In the genomic region with DNA sequence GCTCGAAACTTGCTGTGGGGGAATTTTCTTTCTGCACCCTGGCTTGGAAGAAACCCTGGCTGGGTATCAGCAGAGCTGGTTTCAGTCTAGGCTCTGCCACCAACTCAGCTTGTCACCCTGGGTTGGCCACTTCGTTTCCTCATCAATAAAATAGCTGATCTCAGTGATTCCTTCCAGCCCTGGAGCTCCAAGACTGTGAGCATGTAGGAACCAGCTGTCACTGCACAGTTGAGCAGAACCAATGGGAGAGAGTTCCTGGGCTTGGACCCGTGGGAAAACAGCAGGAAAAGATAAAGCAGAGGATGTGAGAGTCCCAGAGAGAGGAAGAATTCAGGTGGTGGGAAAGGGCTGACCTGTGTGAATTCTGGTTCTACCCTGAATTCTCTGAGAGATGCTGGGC, we compare ENCODE assay signal across 16 cellular contexts. TPM values are rescaled to one million over a fixed set of nuclear protein-coding genes. Genes with fewer than 3 reads are reported as not detected.
A peak's percentile ranks its signal among the peaks of the same experiment; 100 is the strongest.
DNase-seq lines count a peak whose midpoint lies in the region; ATAC-seq and TF ChIP-seq lines count a peak whose summit lies in the region.
"Had no signal": no experiment of that assay in that cellular context is flagged by ENCODE, and none has a peak within 500 bp of the region (broad histone marks: within the 10 kb centered on the region; RNA-seq: fewer than 3 reads in every experiment).

No MANE protein-coding gene starts in this region.

- H3K36me3 ChIP-seq in GM23338 (ENCODE audit: insufficient read depth) (no peaks in the 10 kb centered on the region), KMS-11 (ENCODE audit: insufficient read depth) (no peaks in the 10 kb centered on the region), neural progenitor cell (no peaks in the 10 kb centered on the region)
- H3K36me3 ChIP-seq: HAP-1 had no signal

- peak overlapping the region; percentile 32; the same call in 1 of the 2 replicates for H2AFZ ChIP-seq in GM23338
- H2AFZ ChIP-seq in KMS-11 (ENCODE audit: low read depth) = peak overlapping the region; percentile 63
- no peak overlapping the region for H2AFZ ChIP-seq in neural progenitor cell (replicated peaks)

- H3K4me1 Mint-ChIP-seq in GM23338 = no peaks in the 10 kb centered on the region
- H3K4me1 Mint-ChIP-seq in glutamatergic neuron (ENCODE audit: low read depth, unreplicated experiment) = peaks cover 26% of the 10 kb centered on the region
- H3K4me1 Mint-ChIP-seq in neural progenitor cell = no peaks in the 10 kb centered on the region
- H3K4me1 Mint-ChIP-seq: B cell, IgD-negative memory B cell had no signal

- H3K4me3 Mint-ChIP-seq in GM23338 (no peak overlapping the region), glutamatergic neuron (ENCODE audit: unreplicated experiment) (no peak overlapping the region), neural progenitor cell (no peak overlapping the region)
- H3K4me3 Mint-ChIP-seq: B cell; CD4-positive, alpha-beta T cell; IgD-negative memory B cell had no signal

- H3K79me2 ChIP-seq in GM23338 (replicated peaks; ENCODE audit: insufficient read depth) (no peaks in the 10 kb centered on the region), KMS-11 (ENCODE audit: insufficient read depth, low read depth) (no peaks in the 10 kb centered on the region), neural progenitor cell (ENCODE audit: low read depth) (no peaks in the 10 kb centered on the region)

- no peak for DNase-seq in GM23338 (ENCODE audit: low spot score)
- no peak for DNase-seq in glutamatergic neuron
- no peak for DNase-seq in neural progenitor cell (ENCODE audit: low spot score)
- DNase-seq in SIG-M5 (lab: John Stamatoyannopoulos, UW) = no peak
- DNase-seq: C1 segment of cervical spinal cord; Calu3; CD4-positive, alpha-beta T cell; DMS 273 treated with DMSO at 0.1 percent for 48 hours; GOT3; KG1 had no signal

- H3K27ac Mint-ChIP-seq in GM23338 = no peak overlapping the region
- H3K27ac Mint-ChIP-seq in glutamatergic neuron (ENCODE audit: unreplicated experiment) = peak overlapping the region; percentile 43
- peak overlapping the region; percentile 32 for H3K27ac Mint-ChIP-seq in neural progenitor cell
- H3K27ac Mint-ChIP-seq: B cell; CD4-positive, alpha-beta T cell had no signal

- H3K9ac ChIP-seq in KMS-11 (no peak overlapping the region; the same call in 1 of the 2 replicates), neural progenitor cell (no peak overlapping the region)

- H4K20me1 ChIP-seq in GM23338 (replicated peaks; ENCODE audit: insufficient read depth) (no peaks in the 10 kb centered on the region), KMS-11 (ENCODE audit: insufficient read depth) (no peaks in the 10 kb centered on the region), neural progenitor cell (ENCODE audit: low read depth) (no peaks in the 10 kb centered on the region)

- H3K27me3 Mint-ChIP-seq in GM23338 (ENCODE audit: insufficient read depth, low read depth, poor library complexity) (peaks cover 7% of the 10 kb centered on the region), glutamatergic neuron (ENCODE audit: unreplicated experiment) (peaks cover 12% of the 10 kb centered on the region), neural progenitor cell (ENCODE audit: insufficient read depth, low read depth) (peaks cover 12% of the 10 kb centered on the region)
- H3K27me3 Mint-ChIP-seq: IgD-negative memory B cell had no signal

- no peaks in the 10 kb centered on the region for H3K36me3 Mint-ChIP-seq in GM23338 (ENCODE audit: low read depth)
- H3K36me3 Mint-ChIP-seq in glutamatergic neuron (ENCODE audit: unreplicated experiment) = peaks cover 6% of the 10 kb centered on the region
- no peaks in the 10 kb centered on the region for H3K36me3 Mint-ChIP-seq in neural progenitor cell

- H3F3A ChIP-seq in GM23338 (replicated peaks; ENCODE audit: low read depth) = no peaks in the 10 kb centered on the region
- H3F3A ChIP-seq in neural progenitor cell (ENCODE audit: low read depth) = no peaks in the 10 kb centered on the region

- H3K4me3 ChIP-seq in GM23338 (no peak overlapping the region), KMS-11 (IDR thresholded peaks at IDR 0.05; ENCODE audit: insufficient read depth, low read depth, low read length) (no peak overlapping the region), neural progenitor cell (no peak overlapping the region)
- H3K4me3 ChIP-seq: HAP-1 had no signal

- H3K9me3 Mint-ChIP-seq in GM23338 (no peaks in the 10 kb centered on the region), glutamatergic neuron (ENCODE audit: unreplicated experiment) (peaks cover 9% of the 10 kb centered on the region), neural progenitor cell (no peaks in the 10 kb centered on the region)
- H3K9me3 Mint-ChIP-seq: CD4-positive, alpha-beta T cell had no signal

- H3K27ac ChIP-seq in GM23338 (ENCODE audit: low read depth) (no peak overlapping the region), KMS-11 (peak overlapping the region; percentile 61), neural progenitor cell (no peak overlapping the region)

- H3K9me3 ChIP-seq in neural progenitor cell (ENCODE audit: low read depth) = no peaks in the 10 kb centered on the region
- H3K9me3 ChIP-seq: HAP-1 had no signal

- ATAC-seq in GM23338 (no peak), HG02840 (IDR thresholded peaks at IDR 0.05; ENCODE audit: low FRiP score, unreplicated experiment) (no peak), GM21447 (IDR thresholded peaks at IDR 0.05; ENCODE audit: unreplicated experiment) (no peak)

- TF ChIP-seq CTCF in GM23338 (conservative IDR thresholded peaks at IDR 0.05; ENCODE audit: low read depth in 2 of 2) = no peak
- TF ChIP-seq CTCF in KMS-11 (conservative IDR thresholded peaks at IDR 0.05; ENCODE audit: low read depth, low read length) = no peak
- TF ChIP-seq CTCF in glutamatergic neuron (IDR thresholded peaks at IDR 0.05; ENCODE audit: partially characterized antibody, unreplicated experiment) = no peak
- TF ChIP-seq CTCF in neural progenitor cell (IDR thresholded peaks at IDR 0.05) = no peak

- H3K4me1 ChIP-seq in GM23338 (ENCODE audit: insufficient read depth) (no peaks in the 10 kb centered on the region), KMS-11 (ENCODE audit: low read depth, poor library complexity, severe bottlenecking) (peaks cover 34% of the 10 kb centered on the region), neural progenitor cell (no peaks in the 10 kb centered on the region)
- H3K4me1 ChIP-seq: HAP-1 had no signal

- no peaks in the 10 kb centered on the region; the same call in 1 of the 2 replicates for H3K9me2 ChIP-seq in GM23338 (ENCODE audit: insufficient read depth)

- H3K27me3 ChIP-seq in GM23338 (ENCODE audit: insufficient read depth) (no peaks in the 10 kb centered on the region), KMS-11 (ENCODE audit: insufficient read depth, low read depth) (no peaks in the 10 kb centered on the region), neural progenitor cell (no peaks in the 10 kb centered on the region)

- H3K4me2 ChIP-seq in GM23338 = no peak overlapping the region
- peak overlapping the region; percentile 97 for H3K4me2 ChIP-seq in KMS-11
- H3K4me2 ChIP-seq in neural progenitor cell = no peak overlapping the region

TF ChIP-seq in GM23338, 12 proteins besides CTCF, POLR2A, EP300 and RAD21:
- TF ChIP-seq EZH2phosphoT487 (IDR thresholded peaks at IDR 0.05; ENCODE audit: unreplicated experiment) = no peak
- TF ChIP-seq NANOG (IDR thresholded peaks at IDR 0.05; ENCODE audit: borderline replicate concordance) = no peak
- no peak for TF ChIP-seq EZH2 (IDR thresholded peaks at IDR 0.05; ENCODE audit: low read depth, unreplicated experiment)
- TF ChIP-seq, protein P1, sequence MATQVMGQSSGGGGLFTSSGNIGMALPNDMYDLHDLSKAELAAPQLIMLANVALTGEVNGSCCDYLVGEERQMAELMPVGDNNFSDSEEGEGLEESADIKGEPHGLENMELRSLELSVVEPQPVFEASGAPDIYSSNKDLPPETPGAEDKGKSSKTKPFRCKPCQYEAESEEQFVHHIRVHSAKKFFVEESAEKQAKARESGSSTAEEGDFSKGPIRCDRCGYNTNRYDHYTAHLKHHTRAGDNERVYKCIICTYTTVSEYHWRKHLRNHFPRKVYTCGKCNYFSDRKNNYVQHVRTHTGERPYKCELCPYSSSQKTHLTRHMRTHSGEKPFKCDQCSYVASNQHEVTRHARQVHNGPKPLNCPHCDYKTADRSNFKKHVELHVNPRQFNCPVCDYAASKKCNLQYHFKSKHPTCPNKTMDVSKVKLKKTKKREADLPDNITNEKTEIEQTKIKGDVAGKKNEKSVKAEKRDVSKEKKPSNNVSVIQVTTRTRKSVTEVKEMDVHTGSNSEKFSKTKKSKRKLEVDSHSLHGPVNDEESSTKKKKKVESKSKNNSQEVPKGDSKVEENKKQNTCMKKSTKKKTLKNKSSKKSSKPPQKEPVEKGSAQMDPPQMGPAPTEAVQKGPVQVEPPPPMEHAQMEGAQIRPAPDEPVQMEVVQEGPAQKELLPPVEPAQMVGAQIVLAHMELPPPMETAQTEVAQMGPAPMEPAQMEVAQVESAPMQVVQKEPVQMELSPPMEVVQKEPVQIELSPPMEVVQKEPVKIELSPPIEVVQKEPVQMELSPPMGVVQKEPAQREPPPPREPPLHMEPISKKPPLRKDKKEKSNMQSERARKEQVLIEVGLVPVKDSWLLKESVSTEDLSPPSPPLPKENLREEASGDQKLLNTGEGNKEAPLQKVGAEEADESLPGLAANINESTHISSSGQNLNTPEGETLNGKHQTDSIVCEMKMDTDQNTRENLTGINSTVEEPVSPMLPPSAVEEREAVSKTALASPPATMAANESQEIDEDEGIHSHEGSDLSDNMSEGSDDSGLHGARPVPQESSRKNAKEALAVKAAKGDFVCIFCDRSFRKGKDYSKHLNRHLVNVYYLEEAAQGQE (IDR thresholded peaks at IDR 0.05; ENCODE audit: unreplicated experiment) = no peak
- no peak for TF ChIP-seq JUNB (IDR thresholded peaks at IDR 0.05; ENCODE audit: unreplicated experiment)
- TF ChIP-seq ZNF331 (CRISPR knock-in tag; IDR thresholded peaks at IDR 0.05; ENCODE audit: low read depth) = no peak
- TF ChIP-seq POLR2AphosphoS5 (IDR thresholded peaks at IDR 0.05; ENCODE audit: low read depth) = no peak
- TF ChIP-seq STAT1 (IDR thresholded peaks at IDR 0.05; ENCODE audit: unreplicated experiment) = no peak
- TF ChIP-seq CREB1 (CRISPR knock-in tag; IDR thresholded peaks at IDR 0.05; ENCODE audit: low read depth) = no peak

RNA-seq across cellular contexts. Expression of gene CNBD2, which starts 7.6 kb away (rescaled TPM):
- total RNA-seq in GM23338 (2014; rRNA removed; shearing (Covaris generic)) = 2.7 TPM in 1 of 2 replicates, not detected in the other
- not detected in 2 replicates for polyA plus RNA-seq in GM23338 (2016; fragmentation: Nextera tagmentation; extraction: Ambion mirVana)
- total RNA-seq in glutamatergic neuron (ENCODE audit: unreplicated experiment) (4.7 TPM), neural progenitor cell (ENCODE audit: low replicate concordance) (4.4 and 6.1 TPM in 2 replicates)

RNA-seq across cellular contexts. Expression of gene SCAND1, which starts 21.7 kb away (rescaled TPM):
- 114 and 118 TPM in 2 replicates for total RNA-seq in GM23338 (2014; rRNA removed; shearing (Covaris generic))
- 245 and 256 TPM in 2 replicates for polyA plus RNA-seq in GM23338 (2016; fragmentation: Nextera tagmentation; extraction: Ambion mirVana)
- total RNA-seq in glutamatergic neuron (ENCODE audit: unreplicated experiment) (97.8 TPM), neural progenitor cell (ENCODE audit: low replicate concordance) (6.4 and 46.6 TPM in 2 replicates)
